8 cellular contexts compared by ENCODE assay signal in the genomic region with DNA sequence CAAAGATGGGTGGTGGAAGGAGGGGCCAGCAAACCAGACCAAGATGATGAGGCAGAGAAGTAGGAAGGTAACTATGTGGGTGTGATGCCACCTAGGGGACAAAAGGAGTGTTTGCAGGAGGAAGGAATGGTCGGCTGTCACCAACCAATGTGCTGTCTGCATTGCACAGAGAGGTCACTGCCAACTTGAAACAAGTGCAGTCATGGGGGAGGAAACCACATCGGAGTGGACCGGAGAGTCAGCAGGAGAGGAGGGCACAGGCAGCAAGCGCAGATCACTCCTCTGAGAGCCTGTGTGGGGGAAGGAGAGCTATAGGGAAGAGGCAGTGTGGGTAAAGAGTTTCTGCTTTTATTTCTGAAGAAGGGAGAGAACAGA. TPM values are rescaled to one million over a fixed set of nuclear protein-coding genes. Genes with fewer than 3 reads are reported as not detected.
DNase-seq lines count a peak whose midpoint lies in the region; ATAC-seq, FAIRE-seq and TF ChIP-seq lines count a peak whose summit lies in the region.

No MANE protein-coding gene starts in this region.

- peak; percentile 49 for DNase-seq in D721Med (ENCODE audit: insufficient read length, low spot score)
- DNase-seq in NOMO-1 treated with DMSO at 0.1 percent for 48 hours (lab: John Stamatoyannopoulos, UW; ENCODE audit: unreplicated experiment) = peak; percentile 80
- DNase-seq in activated T-cell treated with anti-CD3 and anti-CD28 coated beads for 4 hours = peak; percentile 15
- peak; percentile 72 for DNase-seq in fibroblast of mammary gland (ENCODE audit: low read depth)
- DNase-seq in thoracic aorta (ENCODE audit: low spot score) = peak; percentile 22

- no peak overlapping the region for H2AFZ ChIP-seq in neural cell (ENCODE audit: low read depth, low read length)

- no peaks in the 10 kb centered on the region for H3K9me2 ChIP-seq in neural cell (ENCODE audit: insufficient read depth, low read length)

- peaks cover 0 to 5% of the 10 kb centered on the region in 2 donors for H3K4me1 ChIP-seq in thoracic aorta (ENCODE audit: control insufficient read depth in 1 of 2, low read depth in 2 of 2)

- H3K79me2 ChIP-seq in neural cell (replicated peaks; ENCODE audit: insufficient read depth, low read length) = no peaks in the 10 kb centered on the region

- no peak overlapping the region for H3K4me2 ChIP-seq in neural cell (ENCODE audit: low read length)

- ATAC-seq in GM19397 (IDR thresholded peaks at IDR 0.05; ENCODE audit: unreplicated experiment) (peak; percentile 92), HG03460 (IDR thresholded peaks at IDR 0.05; ENCODE audit: unreplicated experiment) (peak; percentile 97), thoracic aorta (ENCODE audit: insufficient number of reproducible peaks, low FRiP score, low read depth) (peak; percentile 84)

- no peaks in the 10 kb centered on the region for H3F3A ChIP-seq in neural cell (ENCODE audit: insufficient read depth, low read length, poor library complexity, severe bottlenecking)

- H3K9me3 ChIP-seq in neural cell (ENCODE audit: low read length) (no peaks in the 10 kb centered on the region), thoracic aorta (no peaks in the 10 kb centered on the region)

- H3K4me3 ChIP-seq in fibroblast of mammary gland (ENCODE audit: control insufficient read depth, low read depth, low read length) = no peak overlapping the region
- no peak overlapping the region for H3K4me3 ChIP-seq in neural cell (ENCODE audit: low read length)
- H3K4me3 ChIP-seq in thoracic aorta = no peak overlapping the region

- TF ChIP-seq EP300 in neural cell (conservative IDR thresholded peaks at IDR 0.05; ENCODE audit: poor library complexity, severe bottlenecking) = no peak

- no peaks in the 10 kb centered on the region for H3K27me3 ChIP-seq in neural cell (ENCODE audit: insufficient read depth, low read depth, low read length)
- no peaks in the 10 kb centered on the region for H3K27me3 ChIP-seq in thoracic aorta (replicated peaks; ENCODE audit: insufficient read depth)

- H3K9ac ChIP-seq in neural cell (ENCODE audit: low read length) = no peak overlapping the region

- peak; percentile 96 for TF ChIP-seq RAD21 in neural cell (conservative IDR thresholded peaks at IDR 0.05)

- FAIRE-seq in D721Med (lab: Jason Lieb, UNC) = peak; percentile 87

- peak; percentile 76 for TF ChIP-seq CTCF in D721Med (IDR thresholded peaks at IDR 0.05; ENCODE audit: insufficient read depth, missing control alignments)
- peak; percentile 92 for TF ChIP-seq CTCF in fibroblast of mammary gland (conservative IDR thresholded peaks at IDR 0.05; ENCODE audit: control insufficient read depth, insufficient read depth, low read depth, low read length)
- TF ChIP-seq CTCF in neural cell (IDR thresholded peaks at IDR 0.05; ENCODE audit: poor library complexity, severe bottlenecking) = peak; percentile 96
- TF ChIP-seq CTCF in thoracic aorta (IDR thresholded peaks at IDR 0.05) = peak; percentile 80

- no peaks in the 10 kb centered on the region for H4K20me1 ChIP-seq in neural cell (ENCODE audit: insufficient read depth)

- no peaks in the 10 kb centered on the region for H3K36me3 ChIP-seq in neural cell (ENCODE audit: insufficient read depth, low read length)
- H3K36me3 ChIP-seq in thoracic aorta = no peaks in the 10 kb centered on the region

- H3K27ac ChIP-seq in neural cell (ENCODE audit: low read length) (no peak overlapping the region), thoracic aorta (no peak overlapping the region)

TF ChIP-seq in neural cell, 6 proteins besides CTCF, POLR2A, EP300 and RAD21:
- TF ChIP-seq TAF1 (IDR thresholded peaks at IDR 0.05; ENCODE audit: low read depth) = no peak
- no peak for TF ChIP-seq EZH2 (IDR thresholded peaks at IDR 0.05; ENCODE audit: borderline replicate concordance, insufficient read depth, low read length, poor library complexity, severe bottlenecking)
- TF ChIP-seq, protein P1, sequence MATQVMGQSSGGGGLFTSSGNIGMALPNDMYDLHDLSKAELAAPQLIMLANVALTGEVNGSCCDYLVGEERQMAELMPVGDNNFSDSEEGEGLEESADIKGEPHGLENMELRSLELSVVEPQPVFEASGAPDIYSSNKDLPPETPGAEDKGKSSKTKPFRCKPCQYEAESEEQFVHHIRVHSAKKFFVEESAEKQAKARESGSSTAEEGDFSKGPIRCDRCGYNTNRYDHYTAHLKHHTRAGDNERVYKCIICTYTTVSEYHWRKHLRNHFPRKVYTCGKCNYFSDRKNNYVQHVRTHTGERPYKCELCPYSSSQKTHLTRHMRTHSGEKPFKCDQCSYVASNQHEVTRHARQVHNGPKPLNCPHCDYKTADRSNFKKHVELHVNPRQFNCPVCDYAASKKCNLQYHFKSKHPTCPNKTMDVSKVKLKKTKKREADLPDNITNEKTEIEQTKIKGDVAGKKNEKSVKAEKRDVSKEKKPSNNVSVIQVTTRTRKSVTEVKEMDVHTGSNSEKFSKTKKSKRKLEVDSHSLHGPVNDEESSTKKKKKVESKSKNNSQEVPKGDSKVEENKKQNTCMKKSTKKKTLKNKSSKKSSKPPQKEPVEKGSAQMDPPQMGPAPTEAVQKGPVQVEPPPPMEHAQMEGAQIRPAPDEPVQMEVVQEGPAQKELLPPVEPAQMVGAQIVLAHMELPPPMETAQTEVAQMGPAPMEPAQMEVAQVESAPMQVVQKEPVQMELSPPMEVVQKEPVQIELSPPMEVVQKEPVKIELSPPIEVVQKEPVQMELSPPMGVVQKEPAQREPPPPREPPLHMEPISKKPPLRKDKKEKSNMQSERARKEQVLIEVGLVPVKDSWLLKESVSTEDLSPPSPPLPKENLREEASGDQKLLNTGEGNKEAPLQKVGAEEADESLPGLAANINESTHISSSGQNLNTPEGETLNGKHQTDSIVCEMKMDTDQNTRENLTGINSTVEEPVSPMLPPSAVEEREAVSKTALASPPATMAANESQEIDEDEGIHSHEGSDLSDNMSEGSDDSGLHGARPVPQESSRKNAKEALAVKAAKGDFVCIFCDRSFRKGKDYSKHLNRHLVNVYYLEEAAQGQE (IDR thresholded peaks at IDR 0.05; ENCODE audit: borderline replicate concordance) = no peak
- TF ChIP-seq SMC3 (conservative IDR thresholded peaks at IDR 0.05; ENCODE audit: poor library complexity) = peak; percentile 95
- TF ChIP-seq MXI1 (conservative IDR thresholded peaks at IDR 0.05; ENCODE audit: poor library complexity, severe bottlenecking) = no peak

RNA-seq across cellular contexts. Expression of a gene that starts 38.5 kb away (rescaled TPM):
- not detected in 2 replicates for polyA plus RNA-seq in neural cell
- not detected in 2 replicates for polyA minus RNA-seq in neural cell
- not detected for total RNA-seq in thoracic aorta

Comparison
In these comparisons a context has a peak if more than half of its experiments do, and no peak if none do; other contexts are left out.
1. DNase-seq: peak in every context shown above with its lines; median percentile 80 in NOMO-1 treated with DMSO at 0.1 percent for 48 hours; 72 in fibroblast of mammary gland; 49 in D721Med; 22 in thoracic aorta; 15 in activated T-cell treated with anti-CD3 and anti-CD28 coated beads for 4 hours.